Comparison of ENCODE assay signal across 26 cellular contexts in genomic region chr1:209051598-209051997, GRCh38.
"Had no signal": no experiment of that assay in that cellular context is flagged by ENCODE, and none has a peak within 500 bp of the region (broad histone marks: within the 10 kb centered on the region; RNA-seq: fewer than 3 reads in every experiment).

No MANE protein-coding gene starts in this region.

- H3K36me3 ChIP-seq: heart left ventricle, left lung, prostate gland, upper lobe of left lung had no signal

- H3K27ac ChIP-seq: heart left ventricle, left lung, prostate gland, upper lobe of left lung had no signal

- H3K27me3 ChIP-seq: left lung, upper lobe of left lung had no signal

- DNase-seq: activated CD4-positive, alpha-beta memory T cell treated with anti-CD3 and anti-CD28 coated beads, Interleukin-2, amount 10 ng/mL, durations not matched to agents 7 days and 5 days; activated CD4-positive, alpha-beta T cell treated with anti-CD3 and anti-CD28 coated beads, Interleukin-2, amount 10 ng/mL, durations not matched to agents 7 days and 5 days; activated CD4-positive, CD25-positive, alpha-beta regulatory T cell treated with anti-CD3 and anti-CD28 coated beads, Interleukin-2, amount 50 U/mL, for 72 hours; activated CD8-positive, alpha-beta memory T cell treated with anti-CD3 and anti-CD28 coated beads, Interleukin-2, amount 50 U/mL, for 48 hours; activated gamma-delta T cell treated with Interleukin-2 at 50 U/mL for 16 hours; activated naive CD8-positive, alpha-beta T cell treated with anti-CD3 and anti-CD28 coated beads, Interleukin-2, amount 50 U/mL, for 24 hours; activated T-cell treated with anti-CD3 and anti-CD28 coated beads, Interleukin-2, amount 50 U/mL, for 24 hours; amygdala; central memory CD4-positive, alpha-beta T cell; endodermal cell; heart left ventricle; kidney glomerular epithelial cell; naive thymus-derived CD4-positive, alpha-beta T cell; retina; stimulated activated CD4-positive, alpha-beta T cell treated with anti-CD3 and anti-CD28 coated beads, Interleukin-1b, Interleukin-23, amount 100 ng/mL, for 48 hours; stimulated activated CD4-positive, alpha-beta T cell treated with anti-CD3 and anti-CD28 coated beads, Interleukin-4, amount 100 ng/mL, for 4 hours; stimulated activated CD8-positive, alpha-beta memory T cell treated with anti-CD3 and anti-CD28 coated beads, Interleukin-4, amount 100 ng/mL, for 48 hours; stimulated activated naive CD8-positive, alpha-beta T cell treated with anti-CD3 and anti-CD28 coated beads, Interleukin-15, amount 100 ng/mL, for 72 hours; substantia nigra; T-helper 2 cell; upper lobe of left lung had no signal

- H3K4me3 ChIP-seq: heart left ventricle, left lung, prostate gland, skin epidermis, upper lobe of left lung had no signal

- ATAC-seq: activated naive CD8-positive, alpha-beta T cell treated with anti-CD3 and anti-CD28 coated beads, Interleukin-2, amount 50 U/mL, for 24 hours; activated T-helper 17 cell treated with anti-CD3 and anti-CD28 coated beads, Interleukin-2, amount 50 U/mL, for 72 hours; heart left ventricle; left lung; naive thymus-derived CD4-positive, alpha-beta T cell; sciatic nerve; stimulated activated naive CD8-positive, alpha-beta T cell treated with anti-CD3 and anti-CD28 coated beads, Interleukin-15, amount 100 ng/mL, for 72 hours had no signal

- H3K4me1 ChIP-seq: heart left ventricle, left lung, prostate gland, upper lobe of left lung had no signal

- H3K9me3 ChIP-seq: prostate gland, upper lobe of left lung had no signal
